Comparison of ENCODE assay signal across 8 cellular contexts in genomic region chr1:182589520-182589919, GRCh38. TPM values are rescaled to one million over a fixed set of nuclear protein-coding genes. Genes with fewer than 3 reads are reported as not detected.
DNase-seq lines count a peak whose midpoint lies in the region; ATAC-seq and TF ChIP-seq lines count a peak whose summit lies in the region.

No MANE protein-coding gene starts in this region.

- peaks cover 5% of the 10 kb centered on the region for H3K27me3 Mint-ChIP-seq in brain
- H3K27me3 Mint-ChIP-seq in natural killer cell treated with Interleukin-12 subunit alpha and Interleukin-12 subunit beta and Interleukin-15 and Interleukin-18, amount 100 ng/mL, for 72 hours: peaks cover 0 to 11% of the 10 kb centered on the region in 2 donors

- no peaks in the 10 kb centered on the region for H3K36me3 Mint-ChIP-seq in brain
- H3K36me3 Mint-ChIP-seq in natural killer cell treated with Interleukin-12 subunit alpha and Interleukin-12 subunit beta and Interleukin-15 and Interleukin-18, amount 100 ng/mL, for 72 hours: no peaks in the 10 kb centered on the region

- H2AFZ ChIP-seq in ACC112 (ENCODE audit: low read length, unreplicated experiment): peak overlapping the region; percentile 91

- H3K27me3 ChIP-seq in ACC112 (ENCODE audit: insufficient read depth, low read length): no peaks in the 10 kb centered on the region
- no peaks in the 10 kb centered on the region for H3K27me3 ChIP-seq in HUES48 (ENCODE audit: control insufficient read depth, insufficient read depth, low read length)

- no peak overlapping the region for H3K27ac ChIP-seq in ACC112 (ENCODE audit: low read depth, low read length)
- H3K27ac ChIP-seq in HUES48 (ENCODE audit: low read depth, low read length): no peak overlapping the region

- peak overlapping the region in 4 of 5 experiments; percentile 88 to 92 (median 90) for H3K27ac Mint-ChIP-seq in brain
- H3K27ac Mint-ChIP-seq in natural killer cell treated with Interleukin-12 subunit alpha and Interleukin-12 subunit beta and Interleukin-15 and Interleukin-18, amount 100 ng/mL, for 72 hours: peak overlapping the region; percentile 95 to 100

- H3K9me3 ChIP-seq in HUES48 (ENCODE audit: control insufficient read depth, insufficient read depth, low read length): no peaks in the 10 kb centered on the region

- H3K9ac ChIP-seq in HUES48 (ENCODE audit: low read depth, low read length): no peak overlapping the region

- H3K4me3 ChIP-seq in ACC112 (ENCODE audit: low read depth, low read length): peak overlapping the region; percentile 77
- H3K4me3 ChIP-seq in HUES48 (ENCODE audit: low read depth, low read length): peak overlapping the region; percentile 58

- in situ Hi-C loops in GM13976 (cut with MboI; ENCODE audit: low sequenced_read_pairs, unreplicated experiment): loop anchor here (5.0 to 25.0 kb wide), 2 partner anchors 142 to 502 kb away; no protein-coding TSS in a partner anchor

- peaks cover 21% of the 10 kb centered on the region for H3K4me1 Mint-ChIP-seq in brain
- H3K4me1 Mint-ChIP-seq in natural killer cell treated with Interleukin-12 subunit alpha and Interleukin-12 subunit beta and Interleukin-15 and Interleukin-18, amount 100 ng/mL, for 72 hours (ENCODE audit: low read depth in 2 of 2): peaks cover 39 to 48% of the 10 kb centered on the region in 2 donors

- TF ChIP-seq CTCF in brain (conservative IDR thresholded peaks at IDR 0.05) (no peak), GM13976 (IDR thresholded peaks at IDR 0.05; ENCODE audit: borderline replicate concordance, control extremely low read depth, extremely low read depth, insufficient read depth, missing control alignments) (no peak)

- H3K4me3 Mint-ChIP-seq in brain: peak overlapping the region in 4 of 5 experiments; percentile 85 to 95 (median 89)
- peak overlapping the region; percentile 90 for H3K4me3 Mint-ChIP-seq in natural killer cell treated with Interleukin-12 subunit alpha and Interleukin-12 subunit beta and Interleukin-15 and Interleukin-18, amount 100 ng/mL, for 72 hours

- H3K36me3 ChIP-seq in ACC112 (ENCODE audit: insufficient read depth, low read length) (peaks cover 3% of the 10 kb centered on the region; the same call in 1 of the 2 replicates), HUES48 (ENCODE audit: control insufficient read depth, insufficient read depth, low read length) (no peaks in the 10 kb centered on the region)

- no peaks in the 10 kb centered on the region for H3K79me2 ChIP-seq in ACC112 (ENCODE audit: control insufficient read depth, insufficient read depth, low read length, unreplicated experiment)

- H3K4me1 ChIP-seq in ACC112 (ENCODE audit: control insufficient read depth, insufficient read depth, low read length, unreplicated experiment) (peaks cover 5% of the 10 kb centered on the region), HUES48 (ENCODE audit: control insufficient read depth, insufficient read depth, low read length) (peaks cover 14% of the 10 kb centered on the region; the same call in 1 of the 2 replicates)

- no peak for ATAC-seq in natural killer cell treated with Interleukin-12 subunit alpha and Interleukin-12 subunit beta and Interleukin-15 and Interleukin-18, amount 100 ng/mL, for 72 hours
- ATAC-seq in GM21528 (IDR thresholded peaks at IDR 0.05; ENCODE audit: low FRiP score, unreplicated experiment) (no peak), GM21717 (IDR thresholded peaks at IDR 0.05; ENCODE audit: unreplicated experiment) (no peak)

- H3K9me3 Mint-ChIP-seq in brain: peaks cover 0 to 13% (median 0%) of the 10 kb centered on the region in 5 experiments
- H3K9me3 Mint-ChIP-seq in natural killer cell treated with Interleukin-12 subunit alpha and Interleukin-12 subunit beta and Interleukin-15 and Interleukin-18, amount 100 ng/mL, for 72 hours: no peaks in the 10 kb centered on the region

- no peak for DNase-seq in natural killer cell treated with Interleukin-12 subunit alpha and Interleukin-12 subunit beta and Interleukin-15 and Interleukin-18, amount 100 ng/mL, for 72 hours (ENCODE audit: low spot score)
- no peak for DNase-seq in GM13976 (ENCODE audit: low spot score)
- DNase-seq in NCI-H2171 (lab: John Stamatoyannopoulos, UW): no peak

RNA-seq across cellular contexts. Expression of gene RNASEL, which starts 0.5 kb away (rescaled TPM):
- 1.4 TPM for polyA plus RNA-seq in brain (ENCODE audit: insufficient read depth, low read depth, low replicate concordance)
- total RNA-seq in natural killer cell treated with Interleukin-12 subunit alpha and Interleukin-12 subunit beta and Interleukin-15 and Interleukin-18, amount 100 ng/mL, for 72 hours: 1 to 10 TPM; 3.0 to 5.1 TPM

RNA-seq across cellular contexts. Expression of gene RGS16, which starts 14.7 kb away (rescaled TPM):
- 58.8 TPM for polyA plus RNA-seq in brain (ENCODE audit: insufficient read depth, low read depth, low replicate concordance)
- 100 to 1,000 TPM in 1 of 2 donors, 10 to 100 TPM in 1; 33.0 to 102 TPM for total RNA-seq in natural killer cell treated with Interleukin-12 subunit alpha and Interleukin-12 subunit beta and Interleukin-15 and Interleukin-18, amount 100 ng/mL, for 72 hours
